ENCODE assay signal across 24 cellular contexts in the genomic region with DNA sequence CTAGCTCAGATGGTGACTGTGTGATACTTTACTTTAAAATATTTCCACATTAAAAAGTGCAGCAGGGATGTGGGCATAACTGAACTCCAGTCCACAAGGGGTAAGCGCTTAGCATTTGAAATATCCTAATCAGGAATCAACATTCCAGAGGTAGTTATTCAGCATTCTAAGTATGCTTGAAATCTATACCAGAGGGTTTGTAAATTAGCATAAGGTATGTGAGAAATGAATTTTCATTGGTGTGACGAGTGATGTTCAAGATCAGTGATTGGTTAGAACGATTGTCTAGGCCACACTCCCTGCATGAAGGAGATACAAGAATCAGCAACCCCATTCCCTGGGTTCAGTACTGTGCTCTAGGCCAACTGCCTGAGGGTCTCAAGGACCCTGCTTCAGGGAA. TPM values are rescaled to one million over a fixed set of nuclear protein-coding genes. Genes with fewer than 3 reads are reported as not detected.
DNase-seq lines count a peak whose midpoint lies in the region; ATAC-seq and TF ChIP-seq lines count a peak whose summit lies in the region.
"Had no signal": no experiment of that assay in that cellular context is flagged by ENCODE, and none has a peak within 500 bp of the region (broad histone marks: within the 10 kb centered on the region; RNA-seq: fewer than 3 reads in every experiment).

No MANE protein-coding gene starts in this region.

- H2AK5ac ChIP-seq in trophoblast cell (ENCODE audit: low read length) = no peak overlapping the region

- no peak overlapping the region for H4K91ac ChIP-seq in trophoblast cell (ENCODE audit: low read depth, low read length)

- H3K9me3 ChIP-seq in trophoblast cell (ENCODE audit: insufficient read depth, low read depth, low read length) = no peaks in the 10 kb centered on the region
- no peaks in the 10 kb centered on the region for H3K9me3 ChIP-seq in hepatocyte (ENCODE audit: low read depth)

- H3K27ac ChIP-seq in GM23338 (ENCODE audit: low read depth) = no peak overlapping the region
- no peak overlapping the region for H3K27ac ChIP-seq in trophoblast cell (ENCODE audit: low read depth, low read length)
- H3K27ac ChIP-seq in hepatocyte = no peak overlapping the region
- H3K27ac ChIP-seq: BLaER1 had no signal

- H3K4me1 ChIP-seq in GM23338 (ENCODE audit: insufficient read depth) (no peaks in the 10 kb centered on the region), trophoblast cell (ENCODE audit: control insufficient read depth in 1 of 2, insufficient read depth in 2 of 2, low read length in 2 of 2) (peaks cover 0 to 4% of the 10 kb centered on the region in 2 experiments), hepatocyte (ENCODE audit: insufficient read depth) (no peaks in the 10 kb centered on the region)
- H3K4me1 ChIP-seq: BLaER1 had no signal

- H2AFZ ChIP-seq in GM23338 (no peak overlapping the region), trophoblast cell (ENCODE audit: insufficient read depth, low read length, poor library complexity) (no peak overlapping the region), hepatocyte (no peak overlapping the region)

- no peaks in the 10 kb centered on the region for H3K36me3 ChIP-seq in GM23338 (ENCODE audit: insufficient read depth)
- H3K36me3 ChIP-seq in trophoblast cell (ENCODE audit: control insufficient read depth in 1 of 2, insufficient read depth in 2 of 2, low read length in 2 of 2) = no peaks in the 10 kb centered on the region
- no peaks in the 10 kb centered on the region for H3K36me3 ChIP-seq in hepatocyte (replicated peaks; ENCODE audit: insufficient read depth, low read depth)
- H3K36me3 ChIP-seq: BLaER1 had no signal

- H2BK120ac ChIP-seq in trophoblast cell (ENCODE audit: insufficient read depth, low read length, poor library complexity) = no peak overlapping the region

- H3K4me3 ChIP-seq in GM23338 (no peak overlapping the region), choroid plexus epithelial cell (ENCODE audit: low read depth, low read length) (no peak overlapping the region), trophoblast cell (ENCODE audit: low read depth, low read length) (no peak overlapping the region), hepatocyte (no peak overlapping the region)
- H3K4me3 ChIP-seq: BLaER1 had no signal

- no peaks in the 10 kb centered on the region for H3F3A ChIP-seq in GM23338 (replicated peaks; ENCODE audit: low read depth)

- no peak overlapping the region for H3K23ac ChIP-seq in trophoblast cell (ENCODE audit: low read length)

- TF ChIP-seq CTCF in GM23338 (conservative IDR thresholded peaks at IDR 0.05; ENCODE audit: low read depth in 2 of 2) = no peak
- TF ChIP-seq CTCF in choroid plexus epithelial cell (conservative IDR thresholded peaks at IDR 0.05; ENCODE audit: low read depth, low read length) = no peak
- TF ChIP-seq CTCF in hepatocyte (IDR thresholded peaks at IDR 0.05; ENCODE audit: poor library complexity) = no peak

- H3K9me2 ChIP-seq in GM23338 (ENCODE audit: insufficient read depth) (no peaks in the 10 kb centered on the region), hepatocyte (replicated peaks; ENCODE audit: insufficient read depth) (no peaks in the 10 kb centered on the region)

- no peaks in the 10 kb centered on the region for H3K4me1 Mint-ChIP-seq in GM23338
- H3K4me1 Mint-ChIP-seq: CD4-positive, alpha-beta memory T cell; H9 had no signal

- H3K27me3 ChIP-seq in GM23338 (ENCODE audit: insufficient read depth) (no peaks in the 10 kb centered on the region), trophoblast cell (ENCODE audit: insufficient read depth, low read length) (no peaks in the 10 kb centered on the region), hepatocyte (no peaks in the 10 kb centered on the region)
- H3K27me3 ChIP-seq: BLaER1 had no signal

- no peak overlapping the region for H2BK5ac ChIP-seq in trophoblast cell (ENCODE audit: low read depth, low read length, poor library complexity)

- no peak overlapping the region for H3K18ac ChIP-seq in trophoblast cell (ENCODE audit: low read length)

- H3K36me3 Mint-ChIP-seq in GM23338 (ENCODE audit: low read depth) = no peaks in the 10 kb centered on the region
- H3K36me3 Mint-ChIP-seq: CD4-positive, alpha-beta memory T cell had no signal

- H3K4me3 Mint-ChIP-seq in GM23338 = no peak overlapping the region
- H3K4me3 Mint-ChIP-seq: CD4-positive, alpha-beta memory T cell; H9 had no signal

- H2BK12ac ChIP-seq in trophoblast cell (ENCODE audit: low read length) = no peak overlapping the region

- H3K9me3 Mint-ChIP-seq in GM23338 = no peaks in the 10 kb centered on the region; the same call in 2 of the 3 replicates
- H3K9me3 Mint-ChIP-seq: H9 had no signal

- no peaks in the 10 kb centered on the region for H4K20me1 ChIP-seq in GM23338 (replicated peaks; ENCODE audit: insufficient read depth)
- no peaks in the 10 kb centered on the region for H4K20me1 ChIP-seq in hepatocyte (ENCODE audit: insufficient read depth, poor library complexity, severe bottlenecking)
- H4K20me1 ChIP-seq: BLaER1 had no signal

- no peak overlapping the region for H4K12ac ChIP-seq in trophoblast cell (ENCODE audit: low read depth, low read length)

- H3K79me2 ChIP-seq in GM23338 (replicated peaks; ENCODE audit: insufficient read depth) (no peaks in the 10 kb centered on the region), trophoblast cell (ENCODE audit: control insufficient read depth, insufficient read depth, low read length, poor library complexity) (no peaks in the 10 kb centered on the region), hepatocyte (no peaks in the 10 kb centered on the region)

- H3K27ac Mint-ChIP-seq in GM23338 = no peak overlapping the region
- H3K27ac Mint-ChIP-seq: CD4-positive, alpha-beta memory T cell; H9 had no signal

- no peak overlapping the region for H4K8ac ChIP-seq in trophoblast cell (ENCODE audit: low read depth, low read length)

- no peaks in the 10 kb centered on the region for H3K27me3 Mint-ChIP-seq in GM23338 (ENCODE audit: insufficient read depth, low read depth, poor library complexity)

- DNase-seq in A172 (ENCODE audit: low spot score) (peak; percentile 2), GM23338 (ENCODE audit: low spot score) (peak; percentile 19), choroid plexus epithelial cell (ENCODE audit: low read depth) (peak; percentile 8), trophoblast cell (peak; percentile 46 to 91), hepatocyte (ENCODE audit: low spot score) (no peak), NCI-H2196 treated with DMSO at 0.1 percent for 48 hours (lab: John Stamatoyannopoulos, UW; ENCODE audit: unreplicated experiment) (no peak), NCI-H2227 treated with DMSO at 0.1 percent for 48 hours (lab: John Stamatoyannopoulos, UW) (no peak)
- DNase-seq: 8988T; Calu3; CD4-positive, alpha-beta memory T cell; H9; IMR-90; Karpas-422; NCI-H1048; NCI-H146; NCI-H2029 treated with DMSO at 0.1 percent for 48 hours; NCI-H2171; NCI-H748 treated with DMSO at 0.1 percent for 48 hours; NK-92 treated with Interleukin-12 subunit alpha and Interleukin-12 subunit beta, amount 100 ng/mL, for 24 hours; Right ventricle myocardium superior had no signal

- H3K4me2 ChIP-seq in GM23338 (no peak overlapping the region), trophoblast cell (ENCODE audit: low read length) (no peak overlapping the region), hepatocyte (no peak overlapping the region)
- H3K4me2 ChIP-seq: BLaER1 had no signal

- H3K79me1 ChIP-seq in trophoblast cell (ENCODE audit: low read length) = no peaks in the 10 kb centered on the region

- H3K4ac ChIP-seq in trophoblast cell (ENCODE audit: low read depth, low read length) = no peak overlapping the region

- WGBS in trophoblast cell (ENCODE audit: extremely low coverage, insufficient coverage, insufficient read length) = no CpG with 5 or more reads among the region's 3 CpGs
- 97% methylated on average over 3 of the region's 3 CpGs for WGBS in hepatocyte (ENCODE audit: low lambda C conversion rate, missing lambda C conversion rate)

- no peak overlapping the region for H3K14ac ChIP-seq in trophoblast cell (ENCODE audit: low read length)

- no peak overlapping the region for H3K9ac ChIP-seq in trophoblast cell (ENCODE audit: low read length)
- H3K9ac ChIP-seq: BLaER1 had no signal

- ATAC-seq in GM23338 = no peak
- ATAC-seq in HG02763 (IDR thresholded peaks at IDR 0.05; ENCODE audit: unreplicated experiment) = no peak

TF ChIP-seq in GM23338, 12 proteins besides CTCF, POLR2A, EP300 and RAD21 (continues in another document):
- no peak for TF ChIP-seq EZH2 (IDR thresholded peaks at IDR 0.05; ENCODE audit: low read depth, unreplicated experiment)
- TF ChIP-seq POLR2AphosphoS5 (IDR thresholded peaks at IDR 0.05; ENCODE audit: low read depth) = no peak
- no peak for TF ChIP-seq EZH2phosphoT487 (IDR thresholded peaks at IDR 0.05; ENCODE audit: unreplicated experiment)
- no peak for TF ChIP-seq CREB1 (CRISPR knock-in tag; IDR thresholded peaks at IDR 0.05; ENCODE audit: low read depth)

RNA-seq across cellular contexts. Expression of gene MAPK4, which starts 42.6 kb away (rescaled TPM):
- total RNA-seq in A172 (2014; rRNA removed; shearing (Covaris generic)) = 0.05 and 0.07 TPM in 2 replicates
- total RNA-seq in GM23338 (2014; rRNA removed; shearing (Covaris generic)) = 4.4 and 8.5 TPM in 2 replicates
- polyA plus RNA-seq in GM23338 (2016; fragmentation: Nextera tagmentation; extraction: Ambion mirVana) (1.3 TPM in 2 replicates), hepatocyte (1.9 and 2.0 TPM in 2 replicates)
- polyA plus RNA-seq in trophoblast cell (2013) = 3.1 and 3.3 TPM in 2 replicates
- total RNA-seq in hepatocyte = 2.4 TPM in 2 replicates
- total RNA-seq: Calu3; CD4-positive, alpha-beta memory T cell; HT1080; IMR-90; OCI-LY7 had no signal
- polyA plus RNA-seq: CD4-positive, alpha-beta memory T cell; IMR-90 had no signal

Comparison
In these comparisons a context has a peak if more than half of its experiments do, and no peak if none do; other contexts are left out.
1. DNase-seq: peak in A172 (single experiment), GM23338 (single experiment), choroid plexus epithelial cell (single experiment) and trophoblast cell (2 of 2); none in hepatocyte (single experiment), NCI-H2196 treated with DMSO at 0.1 percent for 48 hours (single experiment) and NCI-H2227 treated with DMSO at 0.1 percent for 48 hours (single experiment).